20 cellular contexts compared by ENCODE assay signal in the genomic region with DNA sequence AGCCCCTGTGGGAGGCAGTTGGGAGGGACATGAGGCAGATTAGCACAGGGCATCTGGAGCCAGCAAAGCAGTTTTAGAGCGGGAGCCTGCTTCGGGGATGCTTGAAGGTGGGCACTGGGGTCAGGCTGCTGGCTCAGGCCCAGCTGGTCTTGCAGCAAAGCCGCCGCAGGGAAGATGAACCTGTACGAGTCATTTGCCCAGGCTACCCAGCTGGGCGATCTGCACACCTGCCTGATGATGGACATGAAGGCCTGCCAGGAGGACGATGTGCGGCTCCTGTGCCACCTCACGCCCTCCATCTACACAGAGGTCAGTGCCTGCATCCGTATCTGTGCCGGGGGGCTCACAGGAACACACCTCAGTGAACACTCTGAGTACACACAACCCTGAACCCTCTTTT. TPM values are rescaled to one million over a fixed set of nuclear protein-coding genes. Genes with fewer than 3 reads are reported as not detected.
DNase-seq lines count a peak whose midpoint lies in the region; ATAC-seq and TF ChIP-seq lines count a peak whose summit lies in the region.
"Had no signal": no experiment of that assay in that cellular context is flagged by ENCODE, and none has a peak within 500 bp of the region (broad histone marks: within the 10 kb centered on the region; RNA-seq: fewer than 3 reads in every experiment).

No MANE protein-coding gene starts in this region.

- H3K9me3 Mint-ChIP-seq in neural crest cell: no peaks in the 10 kb centered on the region
- H3K9me3 Mint-ChIP-seq in type B pancreatic cell: no peaks in the 10 kb centered on the region
- H3K9me3 Mint-ChIP-seq in WTC11: no peaks in the 10 kb centered on the region
- H3K9me3 Mint-ChIP-seq: CD4-positive, CD25-positive, alpha-beta regulatory T cell had no signal

- peak; percentile 52 for DNase-seq in left lobe of liver (ENCODE audit: low spot score)
- DNase-seq in neural crest cell (ENCODE audit: low read depth, low spot score): no peak
- DNase-seq in type B pancreatic cell (ENCODE audit: extremely low spot score, unreplicated experiment): no peak
- no peak for DNase-seq in NCI-H345 treated with DMSO at 0.1 percent for 48 hours (lab: John Stamatoyannopoulos, UW; ENCODE audit: unreplicated experiment)
- DNase-seq in WTC11 (ENCODE audit: low spot score): no peak
- no peak for DNase-seq in uterus
- DNase-seq in NCI-H1048 (lab: John Stamatoyannopoulos, UW): no peak
- DNase-seq: AML-193; CD4-positive, CD25-positive, alpha-beta regulatory T cell; MV-4-11; NCI-H1417 treated with DMSO at 0.1 percent for 48 hours; NCI-H187 treated with DMSO at 0.1 percent for 48 hours; NCI-H226; NCI-H524 treated with DMSO at 0.1 percent for 48 hours; PC-9; SIG-M5 had no signal

- peaks cover 16% of the 10 kb centered on the region for H3K4me1 Mint-ChIP-seq in neural crest cell
- H3K4me1 Mint-ChIP-seq in type B pancreatic cell (ENCODE audit: unreplicated experiment): no peaks in the 10 kb centered on the region
- peaks cover 20% of the 10 kb centered on the region for H3K4me1 Mint-ChIP-seq in WTC11
- H3K4me1 Mint-ChIP-seq: CD4-positive, CD25-positive, alpha-beta regulatory T cell had no signal

- ATAC-seq in left lobe of liver: no peak
- no peak for ATAC-seq in WTC11
- ATAC-seq: SK-N-SH treated with all-trans-retinoic acid at 6 μM for 48 hours had no signal

- CTCF ChIA-PET in WTC11 (lab: Charles Lee): interaction anchor here (1.0 kb wide), 1 partner anchor 89 kb away, joined by 5 read pairs; no protein-coding TSS in a partner anchor

- POLR2A ChIA-PET in WTC11 (lab: Charles Lee): interaction anchor here (0.7 kb wide), 1 partner anchor 140 kb away, joined by 3 read pairs; no protein-coding TSS in a partner anchor

- H3K4me1 ChIP-seq in uterus: no peaks in the 10 kb centered on the region

- no peaks in the 10 kb centered on the region for H3K9me3 ChIP-seq in uterus

- H3K36me3 Mint-ChIP-seq in neural crest cell (ENCODE audit: low read depth) (peaks cover 5% of the 10 kb centered on the region), type B pancreatic cell (peaks cover 13% of the 10 kb centered on the region), WTC11 (peaks cover 70% of the 10 kb centered on the region)

- peak overlapping the region; percentile 57 for H3K27ac ChIP-seq in VCaP
- no peak overlapping the region for H3K27ac ChIP-seq in uterus
- H3K27ac ChIP-seq: KMS-11, PC-9, RWPE1 had no signal

- no peak for TF ChIP-seq CTCF in VCaP (conservative IDR thresholded peaks at IDR 0.05)
- no peak for TF ChIP-seq CTCF in neural crest cell (conservative IDR thresholded peaks at IDR 0.05)
- no peak for TF ChIP-seq CTCF in type B pancreatic cell (conservative IDR thresholded peaks at IDR 0.05)
- TF ChIP-seq CTCF in WTC11 (IDR thresholded peaks at IDR 0.05): no peak
- no peak for TF ChIP-seq CTCF in uterus (IDR thresholded peaks at IDR 0.05)

- no peak for TF ChIP-seq POLR2A in uterus (IDR thresholded peaks at IDR 0.05)

- no peak overlapping the region for H3K4me3 ChIP-seq in uterus
- H3K4me3 ChIP-seq: PC-9 had no signal

- H3K36me3 ChIP-seq in uterus: no peaks in the 10 kb centered on the region

- H3K27ac Mint-ChIP-seq in neural crest cell (ENCODE audit: unreplicated experiment) (peak overlapping the region; percentile 82), type B pancreatic cell (peak overlapping the region; percentile 84), WTC11 (no peak overlapping the region)

- H3K4me3 Mint-ChIP-seq in neural crest cell (no peak overlapping the region), type B pancreatic cell (no peak overlapping the region), WTC11 (no peak overlapping the region)

- H3K27me3 Mint-ChIP-seq in neural crest cell (ENCODE audit: low read depth): no peaks in the 10 kb centered on the region
- no peaks in the 10 kb centered on the region for H3K27me3 Mint-ChIP-seq in type B pancreatic cell
- no peaks in the 10 kb centered on the region for H3K27me3 Mint-ChIP-seq in WTC11 (ENCODE audit: low read depth)
- H3K27me3 Mint-ChIP-seq: CD4-positive, CD25-positive, alpha-beta regulatory T cell had no signal

- H3K27me3 ChIP-seq in uterus: no peaks in the 10 kb centered on the region

- intact Hi-C loops in uterus (cut with DNase I; ENCODE audit: low total_unique reads): no loop called here

TF ChIP-seq in WTC11, 78 proteins besides CTCF, POLR2A, EP300 and RAD21 (continues in another document):
- TF ChIP-seq ZNF416 (CRISPR knock-in tag; IDR thresholded peaks at IDR 0.05): no peak
- TF ChIP-seq, protein P1, sequence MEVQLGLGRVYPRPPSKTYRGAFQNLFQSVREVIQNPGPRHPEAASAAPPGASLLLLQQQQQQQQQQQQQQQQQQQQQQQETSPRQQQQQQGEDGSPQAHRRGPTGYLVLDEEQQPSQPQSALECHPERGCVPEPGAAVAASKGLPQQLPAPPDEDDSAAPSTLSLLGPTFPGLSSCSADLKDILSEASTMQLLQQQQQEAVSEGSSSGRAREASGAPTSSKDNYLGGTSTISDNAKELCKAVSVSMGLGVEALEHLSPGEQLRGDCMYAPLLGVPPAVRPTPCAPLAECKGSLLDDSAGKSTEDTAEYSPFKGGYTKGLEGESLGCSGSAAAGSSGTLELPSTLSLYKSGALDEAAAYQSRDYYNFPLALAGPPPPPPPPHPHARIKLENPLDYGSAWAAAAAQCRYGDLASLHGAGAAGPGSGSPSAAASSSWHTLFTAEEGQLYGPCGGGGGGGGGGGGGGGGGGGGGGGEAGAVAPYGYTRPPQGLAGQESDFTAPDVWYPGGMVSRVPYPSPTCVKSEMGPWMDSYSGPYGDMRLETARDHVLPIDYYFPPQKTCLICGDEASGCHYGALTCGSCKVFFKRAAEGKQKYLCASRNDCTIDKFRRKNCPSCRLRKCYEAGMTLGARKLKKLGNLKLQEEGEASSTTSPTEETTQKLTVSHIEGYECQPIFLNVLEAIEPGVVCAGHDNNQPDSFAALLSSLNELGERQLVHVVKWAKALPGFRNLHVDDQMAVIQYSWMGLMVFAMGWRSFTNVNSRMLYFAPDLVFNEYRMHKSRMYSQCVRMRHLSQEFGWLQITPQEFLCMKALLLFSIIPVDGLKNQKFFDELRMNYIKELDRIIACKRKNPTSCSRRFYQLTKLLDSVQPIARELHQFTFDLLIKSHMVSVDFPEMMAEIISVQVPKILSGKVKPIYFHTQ (CRISPR knock-in tag; IDR thresholded peaks at IDR 0.05): no peak
- no peak for TF ChIP-seq GRHL2 (CRISPR knock-in tag; IDR thresholded peaks at IDR 0.05; ENCODE audit: insufficient replicate concordance, severe bottlenecking)
- no peak for TF ChIP-seq GABPB1 (CRISPR knock-in tag; IDR thresholded peaks at IDR 0.05)
- TF ChIP-seq ZNF219 (CRISPR knock-in tag; IDR thresholded peaks at IDR 0.05; ENCODE audit: borderline replicate concordance): no peak
- no peak for TF ChIP-seq ZNF671 (CRISPR knock-in tag; IDR thresholded peaks at IDR 0.05)
- no peak for TF ChIP-seq FOXK1 (CRISPR knock-in tag; IDR thresholded peaks at IDR 0.05)
- TF ChIP-seq, protein P2, sequence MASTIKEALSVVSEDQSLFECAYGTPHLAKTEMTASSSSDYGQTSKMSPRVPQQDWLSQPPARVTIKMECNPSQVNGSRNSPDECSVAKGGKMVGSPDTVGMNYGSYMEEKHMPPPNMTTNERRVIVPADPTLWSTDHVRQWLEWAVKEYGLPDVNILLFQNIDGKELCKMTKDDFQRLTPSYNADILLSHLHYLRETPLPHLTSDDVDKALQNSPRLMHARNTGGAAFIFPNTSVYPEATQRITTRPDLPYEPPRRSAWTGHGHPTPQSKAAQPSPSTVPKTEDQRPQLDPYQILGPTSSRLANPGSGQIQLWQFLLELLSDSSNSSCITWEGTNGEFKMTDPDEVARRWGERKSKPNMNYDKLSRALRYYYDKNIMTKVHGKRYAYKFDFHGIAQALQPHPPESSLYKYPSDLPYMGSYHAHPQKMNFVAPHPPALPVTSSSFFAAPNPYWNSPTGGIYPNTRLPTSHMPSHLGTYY (CRISPR knock-in tag; IDR thresholded peaks at IDR 0.05): no peak
- no peak for TF ChIP-seq NFYB (CRISPR knock-in tag; conservative IDR thresholded peaks at IDR 0.05; ENCODE audit: low read depth)
- TF ChIP-seq, protein P3, sequence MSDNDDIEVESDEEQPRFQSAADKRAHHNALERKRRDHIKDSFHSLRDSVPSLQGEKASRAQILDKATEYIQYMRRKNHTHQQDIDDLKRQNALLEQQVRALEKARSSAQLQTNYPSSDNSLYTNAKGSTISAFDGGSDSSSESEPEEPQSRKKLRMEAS (CRISPR knock-in tag; IDR thresholded peaks at IDR 0.05): no peak
- TF ChIP-seq, protein P4, sequence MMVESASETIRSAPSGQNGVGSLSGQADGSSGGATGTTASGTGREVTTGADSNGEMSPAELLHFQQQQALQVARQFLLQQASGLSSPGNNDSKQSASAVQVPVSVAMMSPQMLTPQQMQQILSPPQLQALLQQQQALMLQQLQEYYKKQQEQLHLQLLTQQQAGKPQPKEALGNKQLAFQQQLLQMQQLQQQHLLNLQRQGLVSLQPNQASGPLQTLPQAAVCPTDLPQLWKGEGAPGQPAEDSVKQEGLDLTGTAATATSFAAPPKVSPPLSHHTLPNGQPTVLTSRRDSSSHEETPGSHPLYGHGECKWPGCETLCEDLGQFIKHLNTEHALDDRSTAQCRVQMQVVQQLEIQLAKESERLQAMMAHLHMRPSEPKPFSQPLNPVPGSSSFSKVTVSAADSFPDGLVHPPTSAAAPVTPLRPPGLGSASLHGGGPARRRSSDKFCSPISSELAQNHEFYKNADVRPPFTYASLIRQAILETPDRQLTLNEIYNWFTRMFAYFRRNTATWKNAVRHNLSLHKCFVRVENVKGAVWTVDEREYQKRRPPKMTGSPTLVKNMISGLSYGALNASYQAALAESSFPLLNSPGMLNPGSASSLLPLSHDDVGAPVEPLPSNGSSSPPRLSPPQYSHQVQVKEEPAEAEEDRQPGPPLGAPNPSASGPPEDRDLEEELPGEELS (CRISPR knock-in tag; IDR thresholded peaks at IDR 0.05): no peak

RNA-seq across cellular contexts. Expression of a gene that starts 7.7 kb away (rescaled TPM):
- 60.7 TPM for total RNA-seq in left lobe of liver
- total RNA-seq in neural crest cell: 16.8 and 18.1 TPM in 2 replicates
- total RNA-seq in type B pancreatic cell (ENCODE audit: low replicate concordance): 20.6 and 22.1 TPM in 2 replicates
- total RNA-seq in WTC11 (2021): 36.3 to 38.9 TPM (median 36.9 TPM) in 3 replicates
- 100 to 1,000 TPM in 1 of 4 donors, 10 to 100 TPM in 3; 12.9 to 364 (median 36.7) TPM for total RNA-seq in uterus

RNA-seq across cellular contexts. Expression of a gene that starts 39.7 kb away (rescaled TPM):
- total RNA-seq in left lobe of liver: 21.9 TPM
- 78.4 and 79.2 TPM in 2 replicates for total RNA-seq in neural crest cell
- total RNA-seq in type B pancreatic cell (ENCODE audit: low replicate concordance): 70.3 and 90.8 TPM in 2 replicates
- 66.8 to 71.3 TPM (median 70.5 TPM) in 3 replicates for total RNA-seq in WTC11 (2021)
- 10 to 100 TPM; 35.9 to 70.1 (median 61.3) TPM for total RNA-seq in uterus
